7 cellular contexts compared by ENCODE assay signal in the genomic region with DNA sequence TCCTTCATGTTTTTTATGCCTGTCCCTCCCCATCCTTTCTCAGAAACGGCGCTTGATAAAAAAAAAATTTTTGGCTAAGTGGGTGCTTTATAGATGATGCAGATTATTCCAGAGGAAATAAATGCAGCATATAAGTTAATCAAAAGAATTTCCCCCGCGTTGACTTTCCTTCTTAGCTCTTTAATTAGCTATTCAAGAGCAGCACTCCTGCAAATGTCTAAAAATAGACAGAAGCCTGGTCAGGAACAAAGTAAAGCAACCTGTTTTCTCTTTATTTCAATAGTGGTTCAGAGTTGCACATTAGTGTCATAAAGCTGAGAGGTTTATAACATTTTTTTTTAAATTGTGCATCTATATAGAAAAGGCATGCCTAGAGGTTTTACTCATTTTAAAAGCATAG.
"Had no signal": no experiment of that assay in that cellular context is flagged by ENCODE, and none has a peak within 500 bp of the region (broad histone marks: within the 10 kb centered on the region; RNA-seq: fewer than 3 reads in every experiment).

No MANE protein-coding gene starts in this region.

- H3K9ac ChIP-seq: GM23248 had no signal

- H3K9me3 ChIP-seq: HAP-1 had no signal

- H3K4me3 ChIP-seq: GM23248, HAP-1, K562 had no signal

- H3K36me3 ChIP-seq: HAP-1 had no signal

- ATAC-seq: HCT116, K562 had no signal

- H3K27ac ChIP-seq: GM23248 had no signal

- DNase-seq: GM23248, GOT3, H7, IMR-90 had no signal
